In the genomic region with DNA sequence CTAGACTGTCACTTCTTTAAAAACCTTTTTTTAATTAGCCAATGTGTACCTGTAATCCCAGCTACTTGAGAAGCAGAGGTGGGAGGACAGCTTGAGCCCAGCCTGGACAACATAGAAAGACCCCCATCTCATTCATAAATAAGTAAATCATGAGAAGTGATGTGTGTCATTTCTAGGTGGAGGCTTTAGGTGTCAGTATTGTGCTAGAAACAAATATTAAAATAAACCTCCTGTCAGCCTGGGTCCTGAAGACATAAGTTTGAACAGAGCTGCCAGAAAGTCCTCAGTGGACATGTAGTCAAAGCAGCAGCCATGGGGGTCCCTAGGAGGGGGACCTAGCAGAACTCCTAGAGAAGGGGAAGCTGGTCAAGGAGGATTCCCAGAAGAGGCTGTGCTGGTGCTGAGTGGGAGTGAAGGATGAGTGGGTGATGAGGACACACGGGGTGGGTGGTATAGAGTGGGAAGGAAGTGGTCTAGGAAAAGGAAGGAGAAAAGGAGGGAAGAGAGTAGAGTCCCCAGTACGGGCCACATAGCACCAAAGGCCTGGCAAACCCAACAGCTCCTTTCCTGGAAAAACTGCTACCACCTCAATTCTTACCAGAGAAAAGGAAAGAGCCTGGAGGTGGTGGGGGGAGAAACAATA, we compare ENCODE assay signal across 10 cellular contexts.
A peak's percentile ranks its signal among the peaks of the same experiment; 100 is the strongest.
DNase-seq lines count a peak whose midpoint lies in the region; ATAC-seq and TF ChIP-seq lines count a peak whose summit lies in the region.
"Had no signal": no experiment of that assay in that cellular context is flagged by ENCODE, and none has a peak within 500 bp of the region (broad histone marks: within the 10 kb centered on the region; RNA-seq: fewer than 3 reads in every experiment).

No MANE protein-coding gene starts in this region.

- CTCF ChIA-PET in HCT116 (lab: Charles Lee): interaction anchor here (0.7 to 2.3 kb wide), 5 partner anchors 233 to 566 kb away, joined by 3 to 13 read pairs (median 4); no protein-coding TSS in a partner anchor

- peak; percentile 46 for ATAC-seq in HCT116
- ATAC-seq in HG03469 (IDR thresholded peaks at IDR 0.05; ENCODE audit: unreplicated experiment): no peak

- TF ChIP-seq CTCF in HCT116 (IDR thresholded peaks at IDR 0.05 in 2 of 3, conservative IDR thresholded peaks at IDR 0.05 in 1 of 3; ENCODE audit: borderline replicate concordance in 1 of 3, insufficient read depth in 1 of 3, low read depth in 2 of 3, low read length in 2 of 3) (peak; percentile 17 to 49 (median 48); a peak in 4 of 6 replicates), CD14-positive monocyte (IDR thresholded peaks at IDR 0.05) (no peak)

- TF ChIP-seq POLR2A in HCT116 (IDR thresholded peaks at IDR 0.05; ENCODE audit: borderline replicate concordance, extremely low read depth, insufficient read depth, insufficient read length): no peak

- no peak overlapping the region for H3K27ac ChIP-seq in HCT116 (ENCODE audit: low read depth, low read length)

- DNase-seq in DMS 273 treated with DMSO at 0.1 percent for 48 hours (lab: John Stamatoyannopoulos, UW): peak; percentile 22
- DNase-seq in HCT116 (ENCODE audit: low read depth, low spot score): no peak
- DNase-seq in amniotic epithelial cell (ENCODE audit: low read depth): peak; percentile 10
- DNase-seq in midbrain (lab: John Stamatoyannopoulos, UW): peak; percentile 1
- DNase-seq in activated CD4-positive, alpha-beta T cell treated with anti-CD3 and anti-CD28 coated beads, Interleukin-2, amount 10 ng/mL, durations not matched to agents 24 days and 14 days: no peak
- no peak for DNase-seq in Ammon's horn (ENCODE audit: low spot score)
- DNase-seq in CD14-positive monocyte (ENCODE audit: low spot score): no peak
- DNase-seq: anterior cingulate cortex; stimulated activated naive CD4-positive, alpha-beta T cell had no signal

- no peak overlapping the region for H3K4me3 Mint-ChIP-seq in activated CD4-positive, alpha-beta T cell treated with anti-CD3 and anti-CD28 coated beads, Interleukin-2, amount 10 ng/mL, durations not matched to agents 24 days and 14 days
- no peak overlapping the region for H3K4me3 Mint-ChIP-seq in CD14-positive monocyte

- no peaks in the 10 kb centered on the region for H3K27me3 ChIP-seq in HCT116 (ENCODE audit: insufficient read depth, low read length)

- RAD21 ChIA-PET in HCT116 (lab: Charles Lee; ENCODE audit: low non-redundant PET in 1 of 2, low total read pairs in 2 of 2, uncharacterized antibody in 2 of 2, unreplicated experiment in 2 of 2): interaction anchor here (0.7 to 1.6 kb wide), 3 partner anchors 234 to 656 kb away, joined by 3 to 5 read pairs (median 4); no protein-coding TSS in a partner anchor

- H3K27me3 Mint-ChIP-seq in activated CD4-positive, alpha-beta T cell treated with anti-CD3 and anti-CD28 coated beads, Interleukin-2, amount 10 ng/mL, durations not matched to agents 24 days and 14 days: peaks cover 3% of the 10 kb centered on the region
- peaks cover 4 to 16% (median 9%) of the 10 kb centered on the region in 3 donors for H3K27me3 Mint-ChIP-seq in CD14-positive monocyte (ENCODE audit: low read depth in 3 of 3)

- no peaks in the 10 kb centered on the region for H3K79me2 ChIP-seq in HCT116 (ENCODE audit: insufficient read depth, low read length)

- no peaks in the 10 kb centered on the region for H3K9me3 Mint-ChIP-seq in activated CD4-positive, alpha-beta T cell treated with anti-CD3 and anti-CD28 coated beads, Interleukin-2, amount 10 ng/mL, durations not matched to agents 24 days and 14 days
- peaks cover 0 to 3% (median 2%) of the 10 kb centered on the region in 7 donors for H3K9me3 Mint-ChIP-seq in CD14-positive monocyte

- H3K4me2 ChIP-seq in HCT116 (ENCODE audit: low read length): no peak overlapping the region

- H3K36me3 ChIP-seq in HCT116 (ENCODE audit: control insufficient read depth in 1 of 2, insufficient read depth in 2 of 2, low read length in 2 of 2): no peaks in the 10 kb centered on the region

- H3K9ac ChIP-seq in HCT116 (ENCODE audit: low read length): no peak overlapping the region

- TF ChIP-seq RAD21 in HCT116 (IDR thresholded peaks at IDR 0.05; ENCODE audit: low read depth): peak; percentile 61

- no peak overlapping the region for H3K27ac Mint-ChIP-seq in activated CD4-positive, alpha-beta T cell treated with anti-CD3 and anti-CD28 coated beads, Interleukin-2, amount 10 ng/mL, durations not matched to agents 24 days and 14 days
- no peak overlapping the region for H3K27ac Mint-ChIP-seq in CD14-positive monocyte

- H3K9me2 ChIP-seq in HCT116 (ENCODE audit: insufficient read depth): no peaks in the 10 kb centered on the region

- H2AFZ ChIP-seq in HCT116 (ENCODE audit: low read depth, low read length, poor library complexity, severe bottlenecking): no peak overlapping the region

- no peaks in the 10 kb centered on the region for H4K20me1 ChIP-seq in HCT116 (ENCODE audit: insufficient read depth)

- no peaks in the 10 kb centered on the region for H3K4me1 Mint-ChIP-seq in activated CD4-positive, alpha-beta T cell treated with anti-CD3 and anti-CD28 coated beads, Interleukin-2, amount 10 ng/mL, durations not matched to agents 24 days and 14 days
- no peaks in the 10 kb centered on the region for H3K4me1 Mint-ChIP-seq in CD14-positive monocyte

- no peaks in the 10 kb centered on the region for H3K9me3 ChIP-seq in HCT116 (ENCODE audit: control insufficient read depth in 1 of 2, insufficient read depth in 1 of 2, low read depth in 1 of 2, low read length in 2 of 2)

- H3K4me1 ChIP-seq in HCT116 (ENCODE audit: control insufficient read depth in 1 of 2, insufficient read depth in 2 of 2, low read length in 2 of 2): no peaks in the 10 kb centered on the region

- intact Hi-C loops in HCT116 (cut with micrococcal nuclease): loop anchor here (5.0 to 10.0 kb wide), 2 partner anchors 322 to 1010 kb away; no protein-coding TSS in a partner anchor
- intact Hi-C loops in activated CD4-positive, alpha-beta T cell treated with anti-CD3 and anti-CD28 coated beads, Interleukin-2, amount 10 ng/mL, durations not matched to agents 24 days and 14 days (cut with micrococcal nuclease): loop anchor here (5.0 to 10.0 kb wide), 3 partner anchors 230 to 570 kb away; no protein-coding TSS in a partner anchor
- intact Hi-C loops in CD14-positive monocyte (cut with micrococcal nuclease): no loop called here

- no peak overlapping the region for H3K4me3 ChIP-seq in HCT116 (replicated peaks in 1 of 2; ENCODE audit: low read depth in 1 of 2, low read length in 2 of 2)

- POLR2A ChIA-PET in HCT116 (lab: Charles Lee): no interaction called here

- no TSS peak for BruUV-seq in HCT116 (replicated peaks; lab: Mats Ljungman, UMichigan)

- no peaks in the 10 kb centered on the region for H3K36me3 Mint-ChIP-seq in activated CD4-positive, alpha-beta T cell treated with anti-CD3 and anti-CD28 coated beads, Interleukin-2, amount 10 ng/mL, durations not matched to agents 24 days and 14 days (ENCODE audit: low read depth)
- H3K36me3 Mint-ChIP-seq in CD14-positive monocyte: no peaks in the 10 kb centered on the region

TF ChIP-seq in HCT116, 20 proteins besides CTCF, POLR2A, EP300 and RAD21:
- TF ChIP-seq EZH2phosphoT487 (IDR thresholded peaks at IDR 0.05; ENCODE audit: borderline replicate concordance) (no peak), SP1 (IDR thresholded peaks at IDR 0.05; ENCODE audit: low read depth) (no peak), JUND (IDR thresholded peaks at IDR 0.05) (no peak), ZFX (IDR thresholded peaks at IDR 0.05) (no peak), ATF3 (IDR thresholded peaks at IDR 0.05) (no peak), ELF1 (IDR thresholded peaks at IDR 0.05; ENCODE audit: borderline replicate concordance, low read depth) (no peak)

Comparison
In these comparisons a context has a peak if more than half of its experiments do, and no peak if none do; other contexts are left out.
1. DNase-seq: peak in DMS 273 treated with DMSO at 0.1 percent for 48 hours (single experiment), amniotic epithelial cell (single experiment) and midbrain (single experiment); none in HCT116 (single experiment), activated CD4-positive, alpha-beta T cell treated with anti-CD3 and anti-CD28 coated beads, Interleukin-2, amount 10 ng/mL, durations not matched to agents 24 days and 14 days (single experiment), Ammon's horn (single experiment) and CD14-positive monocyte (single experiment).
2. intact Hi-C loops: an anchor here in HCT116 (5.0 to 10.0 kb wide) and activated CD4-positive, alpha-beta T cell treated with anti-CD3 and anti-CD28 coated beads, Interleukin-2, amount 10 ng/mL, durations not matched to agents 24 days and 14 days (5.0 to 10.0 kb wide); none called in CD14-positive monocyte.